In the genomic region with DNA sequence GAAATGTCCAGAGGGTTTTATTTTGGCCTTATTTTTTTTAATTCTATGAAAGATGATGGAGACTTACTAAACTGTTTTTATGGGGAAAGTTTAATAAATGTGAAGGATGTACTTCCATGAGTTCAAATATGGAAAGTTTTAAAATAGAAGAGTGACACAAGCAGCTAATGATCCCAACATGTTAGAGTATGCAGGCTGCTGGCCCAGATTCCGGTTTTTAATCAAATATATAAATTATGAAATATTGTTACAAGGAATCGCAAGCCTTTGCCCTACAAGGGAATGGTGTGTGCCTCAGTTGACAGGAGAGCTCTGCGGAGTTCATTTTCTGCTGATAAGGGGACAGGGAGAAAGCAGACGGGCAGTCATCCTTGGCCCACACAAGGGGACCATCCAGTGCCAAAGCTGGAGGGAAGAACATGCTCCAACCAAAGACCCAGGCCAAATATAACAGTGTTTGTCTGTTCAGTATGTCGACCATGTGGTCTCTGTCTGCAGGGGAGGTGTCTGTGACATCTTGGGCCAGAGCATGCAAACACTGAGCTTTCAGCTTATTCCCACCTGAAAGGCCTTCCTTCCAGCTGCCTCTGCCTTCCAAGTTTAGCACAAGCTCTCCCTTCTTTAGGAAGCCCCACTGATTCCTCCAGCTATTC, we compare ENCODE assay signal across 19 cellular contexts.
DNase-seq lines count a peak whose midpoint lies in the region; ATAC-seq and TF ChIP-seq lines count a peak whose summit lies in the region.
"Had no signal": no experiment of that assay in that cellular context is flagged by ENCODE, and none has a peak within 500 bp of the region (broad histone marks: within the 10 kb centered on the region; RNA-seq: fewer than 3 reads in every experiment).

No MANE protein-coding gene starts in this region.

- H3K27ac ChIP-seq in brain microvascular endothelial cell (peak overlapping the region; percentile 89), thoracic aorta (peak overlapping the region; percentile 74 to 80)
- H3K27ac ChIP-seq: RWPE1 had no signal

- TF ChIP-seq CTCF in brain microvascular endothelial cell (IDR thresholded peaks at IDR 0.05; ENCODE audit: low read depth, low read length, missing control alignments): no peak
- TF ChIP-seq CTCF in nephron (IDR thresholded peaks at IDR 0.05; ENCODE audit: unreplicated experiment in 3 of 3): no peak
- no peak for TF ChIP-seq CTCF in thoracic aorta (IDR thresholded peaks at IDR 0.05)

- H3K27ac Mint-ChIP-seq in nephron: peak overlapping the region in 2 of 3 experiments; percentile 28 to 84
- H3K27ac Mint-ChIP-seq: CD14-positive monocyte had no signal

- no peaks in the 10 kb centered on the region for H3K27me3 Mint-ChIP-seq in nephron (ENCODE audit: low read depth)

- H3K4me3 ChIP-seq in brain microvascular endothelial cell (ENCODE audit: low read depth, low read length): no peak overlapping the region
- H3K4me3 ChIP-seq in thoracic aorta: no peak overlapping the region

- H3K4me1 Mint-ChIP-seq in nephron: peaks cover 38% of the 10 kb centered on the region

- in situ Hi-C loops in brain microvascular endothelial cell (cut with HindIII; ENCODE audit: low pct_ligation_motif_present, low sequenced_read_pairs): no loop called here

- no peak overlapping the region for H3K4me3 Mint-ChIP-seq in nephron
- H3K4me3 Mint-ChIP-seq: CD14-positive monocyte had no signal

- peaks cover 23% of the 10 kb centered on the region for H3K36me3 Mint-ChIP-seq in nephron (ENCODE audit: low read depth)
- H3K36me3 Mint-ChIP-seq: CD14-positive monocyte had no signal

- ATAC-seq in left cardiac atrium: peak; percentile 26 to 56
- no peak for ATAC-seq in thoracic aorta (ENCODE audit: insufficient number of reproducible peaks, low FRiP score, low read depth)
- no peak for ATAC-seq in left colon
- ATAC-seq in GM21360 (IDR thresholded peaks at IDR 0.05; ENCODE audit: unreplicated experiment): no peak
- ATAC-seq: PC-3 had no signal

- H3K36me3 ChIP-seq in brain microvascular endothelial cell (replicated peaks) (no peaks in the 10 kb centered on the region), thoracic aorta (peaks cover 37% of the 10 kb centered on the region)

- H3K9me3 Mint-ChIP-seq in nephron: no peaks in the 10 kb centered on the region

- no peaks in the 10 kb centered on the region for H3K9me3 ChIP-seq in thoracic aorta

- intact Hi-C loops in left cardiac atrium (cut with DNase I): no loop called here
- intact Hi-C loops in left colon (cut with DNase I, micrococcal nuclease): no loop called here

- H3K27me3 ChIP-seq in brain microvascular endothelial cell (replicated peaks) (no peaks in the 10 kb centered on the region), thoracic aorta (replicated peaks; ENCODE audit: insufficient read depth) (no peaks in the 10 kb centered on the region)

- no peak for DNase-seq in brain microvascular endothelial cell
- DNase-seq in left cardiac atrium: no peak
- DNase-seq in thoracic aorta (ENCODE audit: low spot score): no peak
- DNase-seq in NCI-H2196 (lab: John Stamatoyannopoulos, UW; ENCODE audit: unreplicated experiment): no peak
- DNase-seq in left colon: no peak
- DNase-seq in stimulated activated CD4-positive, alpha-beta T cell treated with anti-CD3 and anti-CD28 coated beads, Interleukin-2, amount 100 ng/mL, for 24 hours: no peak
- DNase-seq: COR-L47, DMS153, H7, KG1, NCI-H1417 treated with DMSO at 0.1 percent for 48 hours, NCI-H1930, NCI-H510A, NCI-H774 had no signal

- H3K4me1 ChIP-seq in thoracic aorta (ENCODE audit: control insufficient read depth in 1 of 2, low read depth in 2 of 2): peaks cover 16 to 60% of the 10 kb centered on the region in 2 donors

Comparison
In these comparisons a context has a peak if more than half of its experiments do, and no peak if none do; other contexts are left out.
1. ATAC-seq: peak in left cardiac atrium (2 of 2); none in thoracic aorta (single experiment), left colon (single experiment) and GM21360 (single experiment).